8 cellular contexts compared by ENCODE assay signal in the genomic region with DNA sequence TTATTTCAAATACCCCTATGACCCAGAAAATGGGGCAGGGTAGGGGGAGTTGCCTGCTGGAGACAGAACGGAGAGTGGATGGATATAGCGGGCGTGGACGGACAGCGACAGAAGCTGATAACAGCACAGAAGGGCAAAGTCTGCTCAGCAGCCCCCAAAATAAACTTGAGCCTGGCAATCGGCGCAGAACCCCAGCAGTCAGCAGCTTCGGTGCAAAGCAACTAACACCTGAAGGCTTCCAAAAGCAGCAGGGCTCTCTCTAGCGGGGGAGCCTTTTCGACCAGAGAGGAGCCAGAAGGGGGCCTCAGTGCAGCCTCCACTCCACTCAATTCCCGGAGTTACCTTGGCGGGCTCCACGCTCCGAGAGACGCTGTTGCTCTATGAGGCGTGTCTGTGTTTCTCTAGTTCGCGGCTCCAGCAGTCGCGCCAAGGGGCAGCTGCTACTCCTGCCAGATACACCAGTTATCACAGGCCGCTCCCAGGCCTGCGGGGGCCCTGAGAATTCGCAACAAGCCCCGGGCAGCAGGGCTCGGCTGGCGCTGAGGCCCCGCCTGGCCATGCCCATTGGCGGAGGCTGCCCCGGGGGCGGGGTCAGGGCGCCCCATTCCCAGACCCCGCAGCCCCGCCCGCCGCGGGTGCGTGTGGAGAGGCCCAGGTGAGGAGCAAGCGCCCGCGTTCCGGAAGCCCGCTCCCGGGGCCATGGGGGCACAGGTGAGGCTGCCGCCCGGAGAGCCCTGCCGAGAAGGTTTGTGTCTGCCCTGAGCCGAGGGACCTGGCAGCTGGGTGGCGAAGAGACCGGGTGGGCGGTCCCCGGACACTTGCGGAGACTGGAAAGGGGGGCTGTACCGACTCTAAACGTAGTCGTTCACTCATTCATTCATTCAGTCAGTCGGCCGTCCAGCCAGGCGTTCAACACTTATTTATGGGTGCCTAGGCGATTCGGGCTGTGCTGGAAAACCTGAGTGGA. TPM values are rescaled to one million over a fixed set of nuclear protein-coding genes. Genes with fewer than 3 reads are reported as not detected.
DNase-seq lines count a peak whose midpoint lies in the region; ATAC-seq and TF ChIP-seq lines count a peak whose summit lies in the region.

A gene (minus strand): TSS at position 541 of the 967 bp plus-strand sequence. CDS start 63,992 bp downstream, outside the sequence.
A gene (plus strand): TSS at position 632 of the 967 bp plus-strand sequence. CDS start 68 bp downstream, at position 700.

- peaks cover 14% of the 10 kb centered on the region for H3K4me1 Mint-ChIP-seq in activated T-helper 17 cell treated with anti-CD3 and anti-CD28 coated beads, Interleukin-2, amount 50 U/mL, for 72 hours
- H3K4me1 Mint-ChIP-seq in nephron progenitor cell, result peaks cover 8% of the 10 kb centered on the region
- H3K4me1 Mint-ChIP-seq in stimulated activated naive CD8-positive, alpha-beta T cell treated with anti-CD3 and anti-CD28 coated beads, Interleukin-15, amount 100 ng/mL, for 72 hours, result peaks cover 41% of the 10 kb centered on the region

- H3K27me3 Mint-ChIP-seq in activated T-helper 17 cell treated with anti-CD3 and anti-CD28 coated beads, Interleukin-2, amount 50 U/mL, for 72 hours, result no peaks in the 10 kb centered on the region
- peaks cover 46% of the 10 kb centered on the region for H3K27me3 Mint-ChIP-seq in nephron progenitor cell (ENCODE audit: low read depth, poor library complexity)
- peaks cover 58% of the 10 kb centered on the region for H3K27me3 Mint-ChIP-seq in stimulated activated naive CD8-positive, alpha-beta T cell treated with anti-CD3 and anti-CD28 coated beads, Interleukin-15, amount 100 ng/mL, for 72 hours

- peak; percentile 91 for ATAC-seq in GM21737 (IDR thresholded peaks at IDR 0.05; ENCODE audit: unreplicated experiment)
- ATAC-seq in activated T-helper 17 cell treated with anti-CD3 and anti-CD28 coated beads, Interleukin-2, amount 50 U/mL, for 72 hours (replicated peaks), result peak; percentile 89
- peak; percentile 88 for ATAC-seq in stimulated activated naive CD8-positive, alpha-beta T cell treated with anti-CD3 and anti-CD28 coated beads, Interleukin-15, amount 100 ng/mL, for 72 hours

- no peaks in the 10 kb centered on the region for H3K36me3 Mint-ChIP-seq in activated T-helper 17 cell treated with anti-CD3 and anti-CD28 coated beads, Interleukin-2, amount 50 U/mL, for 72 hours (ENCODE audit: low read depth)
- H3K36me3 Mint-ChIP-seq in nephron progenitor cell (ENCODE audit: low read depth), result no peaks in the 10 kb centered on the region

- H3K4me3 ChIP-seq in Jurkat, Clone E6-1 (ENCODE audit: low read length), result peak within 1 kb of the TSS; percentile 48
- H3K4me3 ChIP-seq in fibroblast of villous mesenchyme (ENCODE audit: low read depth, low read length), result peak within 1 kb of the TSS; percentile 66

- DNase-seq in DMS79 treated with DMSO at 0.1 percent for 48 hours (lab: John Stamatoyannopoulos, UW), result peak; percentile 43
- DNase-seq in Jurkat, Clone E6-1 (ENCODE audit: low read depth, low spot score), result peak; percentile 9
- DNase-seq in RKO (ENCODE audit: low spot score), result peak; percentile 85
- DNase-seq in fibroblast of villous mesenchyme (ENCODE audit: low read depth), result peak; percentile 38
- peak; percentile 87 for DNase-seq in nephron progenitor cell
- peak; percentile 58 to 67 for DNase-seq in stimulated activated naive CD8-positive, alpha-beta T cell treated with anti-CD3 and anti-CD28 coated beads, Interleukin-15, amount 100 ng/mL, for 72 hours

- no peak within 1 kb of the TSS for H3K27ac Mint-ChIP-seq in activated T-helper 17 cell treated with anti-CD3 and anti-CD28 coated beads, Interleukin-2, amount 50 U/mL, for 72 hours
- no peak within 1 kb of the TSS for H3K27ac Mint-ChIP-seq in nephron progenitor cell
- no peak within 1 kb of the TSS for H3K27ac Mint-ChIP-seq in stimulated activated naive CD8-positive, alpha-beta T cell treated with anti-CD3 and anti-CD28 coated beads, Interleukin-15, amount 100 ng/mL, for 72 hours

- peak; percentile 55 for TF ChIP-seq CTCF in fibroblast of villous mesenchyme (IDR thresholded peaks at IDR 0.05; ENCODE audit: insufficient read depth, low read depth, low read length)
- peak; percentile 14 for TF ChIP-seq CTCF in nephron progenitor cell (IDR thresholded peaks at IDR 0.05)

- H3K4me3 Mint-ChIP-seq in activated T-helper 17 cell treated with anti-CD3 and anti-CD28 coated beads, Interleukin-2, amount 50 U/mL, for 72 hours, result peak within 1 kb of the TSS; percentile 78
- H3K4me3 Mint-ChIP-seq in nephron progenitor cell, result peak within 1 kb of the TSS; percentile 83
- H3K4me3 Mint-ChIP-seq in stimulated activated naive CD8-positive, alpha-beta T cell treated with anti-CD3 and anti-CD28 coated beads, Interleukin-15, amount 100 ng/mL, for 72 hours, result peak within 1 kb of the TSS; percentile 71 to 90

- no peaks in the 10 kb centered on the region for H3K9me3 Mint-ChIP-seq in activated T-helper 17 cell treated with anti-CD3 and anti-CD28 coated beads, Interleukin-2, amount 50 U/mL, for 72 hours
- peaks cover 17% of the 10 kb centered on the region for H3K9me3 Mint-ChIP-seq in nephron progenitor cell
- no peaks in the 10 kb centered on the region for H3K9me3 Mint-ChIP-seq in stimulated activated naive CD8-positive, alpha-beta T cell treated with anti-CD3 and anti-CD28 coated beads, Interleukin-15, amount 100 ng/mL, for 72 hours

RNA-seq across cellular contexts. Expression of the first gene that starts in this region (rescaled TPM):
- polyA plus RNA-seq in Jurkat, Clone E6-1 (2012; ENCODE audit: insufficient read depth, insufficient read length), result not detected
- under 1 TPM in 1 of 2 donors, not detected in 1; 0.24 TPM for total RNA-seq in activated T-helper 17 cell treated with anti-CD3 and anti-CD28 coated beads, Interleukin-2, amount 50 U/mL, for 72 hours
- total RNA-seq in fibroblast of villous mesenchyme, result under 0.01 and 0.64 TPM in 2 replicates

RNA-seq across cellular contexts. Expression of the second gene that starts in this region (rescaled TPM):
- polyA plus RNA-seq in Jurkat, Clone E6-1 (2012; ENCODE audit: insufficient read depth, insufficient read length), result 1.1 TPM
- total RNA-seq in activated T-helper 17 cell treated with anti-CD3 and anti-CD28 coated beads, Interleukin-2, amount 50 U/mL, for 72 hours, result 1 to 10 TPM; 1.3 to 3.9 TPM
- total RNA-seq in fibroblast of villous mesenchyme, result 1.6 and 4.3 TPM in 2 replicates

Comparison
In these comparisons a context has a peak if more than half of its experiments do, and no peak if none do; other contexts are left out.
1. Peak in every context shown above with its lines: DNase-seq, ATAC-seq and H3K4me3 ChIP-seq.
2. DNase-seq: peak in every context shown above with its lines; median percentile 87 in nephron progenitor cell; 85 in RKO; 62 in stimulated activated naive CD8-positive, alpha-beta T cell treated with anti-CD3 and anti-CD28 coated beads, Interleukin-15, amount 100 ng/mL, for 72 hours; 43 in DMS79 treated with DMSO at 0.1 percent for 48 hours; 38 in fibroblast of villous mesenchyme; 9 in Jurkat, Clone E6-1.